12 cellular contexts compared by ENCODE assay signal in the genomic region with DNA sequence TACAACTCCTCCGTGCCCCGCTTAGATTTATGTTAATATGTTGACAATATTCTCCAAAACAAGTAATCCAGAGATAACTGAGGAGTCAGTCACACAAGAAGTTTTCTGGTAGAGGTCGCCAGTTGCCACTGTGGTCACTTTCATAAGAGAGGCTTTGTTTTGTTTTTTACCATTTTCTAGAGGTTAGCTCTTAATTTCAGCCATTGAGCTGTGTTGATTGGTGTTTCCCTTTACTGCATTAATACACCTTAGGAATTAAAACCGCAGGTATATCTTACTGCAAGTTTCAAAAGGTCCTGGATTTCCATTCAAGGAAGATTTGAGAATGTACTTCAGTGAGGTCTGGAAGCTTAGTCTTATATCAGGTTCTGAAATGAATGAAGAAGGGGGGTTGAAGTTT. TPM values are rescaled to one million over a fixed set of nuclear protein-coding genes. Genes with fewer than 3 reads are reported as not detected.
DNase-seq lines count a peak whose midpoint lies in the region; ATAC-seq, FAIRE-seq and TF ChIP-seq lines count a peak whose summit lies in the region.
"Had no signal": no experiment of that assay in that cellular context is flagged by ENCODE, and none has a peak within 500 bp of the region (broad histone marks: within the 10 kb centered on the region; RNA-seq: fewer than 3 reads in every experiment).

No MANE protein-coding gene starts in this region.

- no peak overlapping the region for H3K23ac ChIP-seq in H1 (ENCODE audit: insufficient read length)

- no peak for TF ChIP-seq EP300 in H1 (IDR thresholded peaks at IDR 0.05; ENCODE audit: borderline replicate concordance in 1 of 2, low read depth in 2 of 2, low read length in 2 of 2)

- no peak overlapping the region for H2AK5ac ChIP-seq in H1 (ENCODE audit: low read depth, low read length)

- H3K4me3 Mint-ChIP-seq in progenitor cell of endocrine pancreas (ENCODE audit: low read depth) = peak overlapping the region; percentile 92

- H3K27ac ChIP-seq in OCI-LY1 (ENCODE audit: low read depth, low read length, poor library complexity, severe bottlenecking) (no peak overlapping the region), H1 (ENCODE audit: low read depth, low read length) (no peak overlapping the region), pancreas (no peak overlapping the region)

- H3F3A ChIP-seq in OCI-LY1 (ENCODE audit: insufficient read depth, low read length) = no peaks in the 10 kb centered on the region

- H2BK15ac ChIP-seq in H1 (ENCODE audit: low read length) = no peak overlapping the region

- H3K4me1 Mint-ChIP-seq in progenitor cell of endocrine pancreas (ENCODE audit: low read depth) = peaks cover 39% of the 10 kb centered on the region

- no peak overlapping the region for H3K56ac ChIP-seq in H1 (replicated peaks; ENCODE audit: insufficient read length, low read depth, low read length)

- H2BK20ac ChIP-seq in H1 (ENCODE audit: low read length) = no peak overlapping the region

- H3K79me2 ChIP-seq in OCI-LY1 (ENCODE audit: insufficient read depth, low read length) = no peaks in the 10 kb centered on the region
- no peaks in the 10 kb centered on the region for H3K79me2 ChIP-seq in H1 (ENCODE audit: control insufficient read depth in 1 of 2, insufficient read depth in 2 of 2, low read length in 2 of 2)

- no peak overlapping the region for H4K5ac ChIP-seq in H1 (ENCODE audit: insufficient read length, low read depth, low read length)

- ATAC-seq in pancreas = no peak

- peaks cover 44% of the 10 kb centered on the region for H3K27me3 Mint-ChIP-seq in progenitor cell of endocrine pancreas

- H3K36me3 ChIP-seq in OCI-LY1 (ENCODE audit: insufficient read depth, low read length) (peaks cover 10% of the 10 kb centered on the region), H1 (ENCODE audit: control insufficient read depth in 2 of 4, insufficient read depth in 4 of 4, low read length in 3 of 4) (no peaks in the 10 kb centered on the region; a peak in 2 of 8 replicates), pancreas (peaks cover 0 to 6% (median 1%) of the 10 kb centered on the region in 3 donors)

- H3K36me3 Mint-ChIP-seq in progenitor cell of endocrine pancreas (ENCODE audit: insufficient read depth) = peaks cover 8% of the 10 kb centered on the region

- H3K4ac ChIP-seq in H1 (replicated peaks; ENCODE audit: insufficient read length, low read depth, low read length) = no peak overlapping the region

- H2BK5ac ChIP-seq in H1 (ENCODE audit: low read depth, low read length) = no peak overlapping the region

- peaks cover 3% of the 10 kb centered on the region; the same call in 1 of the 2 replicates for H4K20me1 ChIP-seq in OCI-LY1 (ENCODE audit: insufficient read depth, low read length)
- peaks cover 7 to 14% of the 10 kb centered on the region in 2 experiments for H4K20me1 ChIP-seq in H1 (replicated peaks in 1 of 2; ENCODE audit: control insufficient read depth in 1 of 2, insufficient read depth in 2 of 2, low read length in 2 of 2)

- H3K18ac ChIP-seq in H1 (ENCODE audit: extremely low read depth, low read length) = no peak overlapping the region

- H3K14ac ChIP-seq in H1 (ENCODE audit: insufficient read length) = no peak overlapping the region

- TF ChIP-seq POLR2A in H1 (IDR thresholded peaks at IDR 0.05; ENCODE audit: control extremely low read depth in 1 of 2, low read depth in 2 of 2, low read length in 2 of 2) (no peak), GM12891 (IDR thresholded peaks at IDR 0.05; ENCODE audit: low read depth, low read length) (no peak)

- no peak for TF ChIP-seq RAD21 in H1 (IDR thresholded peaks at IDR 0.05 in 1 of 2, conservative IDR thresholded peaks at IDR 0.05 in 1 of 2; ENCODE audit: low read depth in 2 of 2, low read length in 2 of 2)

- TF ChIP-seq CTCF in OCI-LY1 (IDR thresholded peaks at IDR 0.05; ENCODE audit: low read length) (no peak), H1 (IDR thresholded peaks at IDR 0.05; ENCODE audit: control extremely low read depth in 1 of 3, insufficient read depth in 1 of 3, low read depth in 1 of 3, low read length in 3 of 3) (no peak), progenitor cell of endocrine pancreas (IDR thresholded peaks at IDR 0.05; ENCODE audit: unreplicated experiment) (no peak), pancreas (IDR thresholded peaks at IDR 0.05) (no peak)

- H3K27me3 ChIP-seq in OCI-LY1 (ENCODE audit: insufficient read depth, low read length) (peaks cover 3% of the 10 kb centered on the region; the same call in 1 of the 2 replicates), H1 (replicated peaks in 1 of 4; ENCODE audit: control insufficient read depth in 3 of 4, extremely low read depth in 1 of 4, insufficient read depth in 3 of 4, low read length in 3 of 4) (peaks cover 37 to 62% (median 53%) of the 10 kb centered on the region in 4 experiments), pancreas (peaks cover 0 to 5% (median 0%) of the 10 kb centered on the region in 4 donors)
- H3K27me3 ChIP-seq: Peyer's patch had no signal

- H3K9ac ChIP-seq in OCI-LY1 (ENCODE audit: low read length) = no peak overlapping the region
- H3K9ac ChIP-seq in H1 (replicated peaks in 1 of 4; ENCODE audit: extremely low read depth in 1 of 4, low read depth in 3 of 4, low read length in 3 of 4) = peak overlapping the region in 1 of 4 experiments; percentile 14; a peak in 1 of 7 replicates

- H3K4me1 ChIP-seq in OCI-LY1 (ENCODE audit: insufficient read depth, low read length, severe bottlenecking) (peaks cover 43% of the 10 kb centered on the region), H1 (replicated peaks in 1 of 4; ENCODE audit: control insufficient read depth in 3 of 4, insufficient read depth in 4 of 4, low read length in 3 of 4) (peaks cover 6 to 21% (median 7%) of the 10 kb centered on the region in 4 experiments; a peak in 5 of 7 replicates), pancreas (peaks cover 7 to 24% (median 13%) of the 10 kb centered on the region in 3 donors)

- CTCF ChIA-PET in H1 (lab: Charles Lee; ENCODE audit: partially characterized antibody) = interaction anchor here (0.8 to 1.3 kb wide), 2 partner anchors 20 to 332 kb away, joined by 3 to 4 read pairs; no protein-coding TSS in a partner anchor

- peak overlapping the region; percentile 21 for H3K27ac Mint-ChIP-seq in progenitor cell of endocrine pancreas
- H3K27ac Mint-ChIP-seq: H9 had no signal

- POLR2A ChIA-PET in H1 (lab: Charles Lee; ENCODE audit: partially characterized antibody) = interaction anchor here (1.3 kb wide), 1 partner anchor 15 kb away, joined by 4 read pairs; no protein-coding TSS in a partner anchor

- DNase-seq in H1 (ENCODE audit: low read depth in 1 of 2, low spot score in 2 of 2) (no peak), progenitor cell of endocrine pancreas (ENCODE audit: low spot score, unreplicated experiment) (no peak), GM12891 (ENCODE audit: insufficient read length, low spot score) (no peak), dermis blood vessel endothelial cell (no peak), pancreas (no peak)
- DNase-seq: activated effector memory CD4-positive, alpha-beta T cell treated with anti-CD3 and anti-CD28 coated beads, Interleukin-2, amount 50 U/mL, for 16 hours; H9; Peyer's patch; stomach had no signal

- peaks cover 8% of the 10 kb centered on the region for H3K23me2 ChIP-seq in H1 (ENCODE audit: low read depth, low read length)

- FAIRE-seq in H1 (lab: Jason Lieb, UNC) (no peak), GM12891 (lab: Jason Lieb, UNC) (no peak), pancreas (lab: Jason Lieb, UNC) (no peak)

- H2AFZ ChIP-seq in OCI-LY1 (ENCODE audit: low read length) = no peak overlapping the region
- H2AFZ ChIP-seq in H1 (ENCODE audit: low read length) = no peak overlapping the region

- H3K79me1 ChIP-seq in H1 (ENCODE audit: low read depth, low read length) = no peaks in the 10 kb centered on the region

- H3K9me3 Mint-ChIP-seq in progenitor cell of endocrine pancreas (ENCODE audit: low read depth) = no peaks in the 10 kb centered on the region

- H3K9me3 ChIP-seq in OCI-LY1 (ENCODE audit: low read length) (no peaks in the 10 kb centered on the region), H1 (ENCODE audit: insufficient read depth in 2 of 2, low read depth in 1 of 2, low read length in 1 of 2) (no peaks in the 10 kb centered on the region), pancreas (no peaks in the 10 kb centered on the region)
- H3K9me3 ChIP-seq: Peyer's patch, stomach had no signal

- intact Hi-C loops in pancreas (cut with DNase I) = no loop called here

- no peak overlapping the region for H4K8ac ChIP-seq in H1 (ENCODE audit: extremely low read depth, insufficient read depth, low read length)

- WGBS in H1 (ENCODE audit: extremely low coverage in 1 of 2, insufficient coverage in 1 of 2, insufficient read length in 1 of 2, insufficient replicate concordance in 2 of 2, low coverage in 1 of 2, low lambda C conversion rate in 2 of 2, missing lambda C conversion rate in 1 of 2), 2 experiments = 7% methylated on average over 4 of the region's 4 CpGs; no CpG with 5 or more reads in 1 of the 2 experiments
- 53 to 71% methylated on average over 4 of the region's 4 CpGs for WGBS in pancreas, 2 donors

- H3K4me2 ChIP-seq in OCI-LY1 (ENCODE audit: low read length) (peak overlapping the region; percentile 99), H1 (ENCODE audit: insufficient read depth in 1 of 2, low read depth in 2 of 2, low read length in 2 of 2) (peak overlapping the region in 1 of 2 experiments; percentile 55; a peak in 1 of 4 replicates)

- H3K9me2 ChIP-seq in OCI-LY1 (ENCODE audit: low read depth, low read length) = no peaks in the 10 kb centered on the region; the same call in 1 of the 2 replicates

- no peak overlapping the region for H2BK12ac ChIP-seq in H1 (ENCODE audit: low read depth, low read length)

- no peak overlapping the region for H2BK120ac ChIP-seq in H1 (replicated peaks; ENCODE audit: low read depth, low read length)

- no peak overlapping the region for H4K91ac ChIP-seq in H1 (replicated peaks; ENCODE audit: insufficient read length, low read length)

- peak overlapping the region; percentile 71 for H3K4me3 ChIP-seq in GM08714 (ENCODE audit: low read length)
- peak overlapping the region; percentile 68 for H3K4me3 ChIP-seq in OCI-LY1 (ENCODE audit: low read depth, low read length, poor library complexity, severe bottlenecking)
- peak overlapping the region in 2 of 4 experiments; percentile 51 to 64; a peak in 1 of 8 replicates for H3K4me3 ChIP-seq in H1 (ENCODE audit: extremely low read depth in 1 of 4, insufficient read depth in 2 of 4, low read depth in 3 of 4, low read length in 4 of 4)
- peak overlapping the region in 2 of 4 donors; percentile 55 to 62 for H3K4me3 ChIP-seq in pancreas

RNA-seq across cellular contexts. Expression of gene BMI1, which starts 3.5 kb away (rescaled TPM):
- 7.0 and 10.7 TPM in 2 replicates for total RNA-seq in H1 (2021; fragmentation: NEBNext Ultra II Directional; extraction: Animal tissue kit (Norgen Biotek cat#: 25700))
- polyA plus RNA-seq in H1 (2011; rRNA removed) (2.8 and 2.9 TPM in 2 replicates), pancreas (10 to 100 TPM; 10.6 to 25.1 TPM)
- polyA plus RNA-seq in H1 (2011; cell fraction: cytosol; rRNA removed) = 4.1 TPM
- 7.6 TPM for polyA plus RNA-seq in H1 (2011; cell fraction: nucleus; rRNA removed)
- polyA plus RNA-seq in H1 (2012, experiment 1 of 2) = 2.8 to 10.9 TPM (median 4.8 TPM) in 4 replicates
- polyA plus RNA-seq in H1 (2012, experiment 2 of 2) = 0.12 TPM
- 2.9 TPM for polyA plus RNA-seq in H1 (2013, experiment 1 of 2)
- 2.7 TPM for polyA plus RNA-seq in H1 (2013, experiment 2 of 2)
- 5.2 and 8.7 TPM in 2 replicates for polyA minus RNA-seq in H1 (2011; rRNA and poly(A)+ RNA removed)
- 5.9 TPM for polyA minus RNA-seq in H1 (2011; cell fraction: cytosol; rRNA and poly(A)+ RNA removed)
- polyA minus RNA-seq in H1 (2011; cell fraction: nucleus; rRNA and poly(A)+ RNA removed) = 7.2 TPM
- total RNA-seq in progenitor cell of endocrine pancreas (62.1 and 64.3 TPM in 2 replicates), dermis blood vessel endothelial cell (40.1 and 49.4 TPM in 2 replicates), pancreas (10 to 100 TPM; 15.8 to 33.9 (median 24.0) TPM)
- 19.9 TPM for polyA plus RNA-seq in GM12891 (2012; ENCODE audit: low read depth, missing spikeins)

RNA-seq across cellular contexts. Expression of gene COMMD3, which starts 8.2 kb away (rescaled TPM):
- 2.3 and 2.7 TPM in 2 replicates for total RNA-seq in H1 (2021; fragmentation: NEBNext Ultra II Directional; extraction: Animal tissue kit (Norgen Biotek cat#: 25700))
- polyA plus RNA-seq in H1 (2011; rRNA removed) (0.94 and 2.7 TPM in 2 replicates), pancreas (10 to 100 TPM; 47.6 to 60.4 TPM)
- 2.1 TPM for polyA plus RNA-seq in H1 (2011; cell fraction: cytosol; rRNA removed)
- 1.2 TPM for polyA plus RNA-seq in H1 (2011; cell fraction: nucleus; rRNA removed)
- 2.4 to 4.3 TPM (median 2.7 TPM) in 4 replicates for polyA plus RNA-seq in H1 (2012, experiment 1 of 2)
- polyA plus RNA-seq in H1 (2012, experiment 2 of 2) = 1.8 TPM
- polyA plus RNA-seq in H1 (2013, experiment 1 of 2) = 4.5 TPM
- 3.1 TPM for polyA plus RNA-seq in H1 (2013, experiment 2 of 2)
- polyA minus RNA-seq in H1 (2011; rRNA and poly(A)+ RNA removed) = 0.63 and 1.8 TPM in 2 replicates
- not detected for polyA minus RNA-seq in H1 (2011; cell fraction: cytosol; rRNA and poly(A)+ RNA removed)
- polyA minus RNA-seq in H1 (2011; cell fraction: nucleus; rRNA and poly(A)+ RNA removed) = not detected
- total RNA-seq in progenitor cell of endocrine pancreas (48.5 and 48.8 TPM in 2 replicates), dermis blood vessel endothelial cell (29.3 and 40.0 TPM in 2 replicates), pancreas (10 to 100 TPM; 27.9 to 43.0 (median 34.6) TPM)
- 72.3 TPM for polyA plus RNA-seq in GM12891 (2012; ENCODE audit: low read depth, missing spikeins)

RNA-seq across cellular contexts. Expression of gene SPAG6, which starts 20.9 kb away (rescaled TPM):
- total RNA-seq in H1 (2021; fragmentation: NEBNext Ultra II Directional; extraction: Animal tissue kit (Norgen Biotek cat#: 25700)) = 0.34 TPM in 1 of 2 replicates, not detected in the other
- polyA plus RNA-seq in H1 (2011; rRNA removed) = 0.14 TPM in 2 replicates
- 0.28 TPM for polyA plus RNA-seq in H1 (2011; cell fraction: cytosol; rRNA removed)
- 0.16 TPM for polyA plus RNA-seq in H1 (2011; cell fraction: nucleus; rRNA removed)
- polyA plus RNA-seq in H1 (2012, experiment 1 of 2) = 0.14 to 0.33 TPM (median 0.19 TPM) in 4 replicates
- polyA plus RNA-seq in H1 (2012, experiment 2 of 2) = not detected
- 0.08 TPM for polyA plus RNA-seq in H1 (2013, experiment 1 of 2)
- polyA plus RNA-seq in H1 (2013, experiment 2 of 2) = 0.13 TPM
- 0.27 and 0.41 TPM in 2 replicates for polyA minus RNA-seq in H1 (2011; rRNA and poly(A)+ RNA removed)
- polyA minus RNA-seq in H1 (2011; cell fraction: cytosol; rRNA and poly(A)+ RNA removed) = not detected
- polyA minus RNA-seq in H1 (2011; cell fraction: nucleus; rRNA and poly(A)+ RNA removed) = not detected
- 8.5 and 8.9 TPM in 2 replicates for total RNA-seq in progenitor cell of endocrine pancreas
- 0.35 TPM for polyA plus RNA-seq in GM12891 (2012; ENCODE audit: low read depth, missing spikeins)
- not detected in 2 replicates for total RNA-seq in dermis blood vessel endothelial cell
- under 1 TPM in 5 of 6 donors, not detected in 1; 0.08 to 0.47 (median 0.34) TPM for total RNA-seq in pancreas
- 1 to 10 TPM in 1 of 2 donors, under 1 TPM in 1; 0.53 to 1.3 TPM for polyA plus RNA-seq in pancreas
- total RNA-seq: fibroblast of villous mesenchyme, Peyer's patch, stomach had no signal
- polyA plus RNA-seq: stomach had no signal
